In the genomic region with DNA sequence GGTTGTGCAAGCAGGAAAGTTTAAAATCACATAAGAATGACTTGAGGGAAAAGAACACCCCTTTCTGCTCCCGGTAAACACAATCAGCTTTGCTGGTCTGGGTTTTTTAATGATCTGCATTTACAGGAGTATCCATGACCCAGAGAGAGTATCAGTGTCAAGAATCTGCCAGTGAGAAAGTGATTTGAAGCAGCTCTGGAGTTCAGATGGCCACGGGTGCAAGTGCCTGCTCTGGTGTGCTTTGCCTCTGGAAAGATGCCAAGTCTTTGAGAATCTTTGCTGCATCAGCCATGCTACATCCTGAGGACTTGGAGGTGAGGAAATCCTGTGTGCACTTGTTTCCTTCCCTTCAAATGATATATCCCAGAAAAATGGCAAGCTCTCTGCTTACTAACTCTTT, we compare ENCODE assay signal across 11 cellular contexts. TPM values are rescaled to one million over a fixed set of nuclear protein-coding genes. Genes with fewer than 3 reads are reported as not detected.
A peak's percentile ranks its signal among the peaks of the same experiment; 100 is the strongest.
DNase-seq lines count a peak whose midpoint lies in the region; ATAC-seq and TF ChIP-seq lines count a peak whose summit lies in the region.
"Had no signal": no experiment of that assay in that cellular context is flagged by ENCODE, and none has a peak within 500 bp of the region (broad histone marks: within the 10 kb centered on the region; RNA-seq: fewer than 3 reads in every experiment).

No MANE protein-coding gene starts in this region.

- POLR2A ChIA-PET in activated CD4-positive, alpha-beta T cell treated with anti-CD3 and anti-CD28 coated beads for 36 hours (lab: Charles Lee): no interaction called here

- TF ChIP-seq CTCF in parathyroid adenoma (IDR thresholded peaks at IDR 0.05): no peak

- no peaks in the 10 kb centered on the region for H3K79me2 ChIP-seq in parathyroid adenoma

- no peaks in the 10 kb centered on the region for H3K27me3 ChIP-seq in effector memory CD4-positive, alpha-beta T cell (replicated peaks; ENCODE audit: control insufficient read depth, insufficient read depth, low read length, poor library complexity, severe bottlenecking)
- no peaks in the 10 kb centered on the region for H3K27me3 ChIP-seq in parathyroid adenoma (ENCODE audit: control insufficient read depth, insufficient read depth, low read length)

- H3K36me3 ChIP-seq in effector memory CD4-positive, alpha-beta T cell (ENCODE audit: control insufficient read depth, insufficient read depth, low read length): no peaks in the 10 kb centered on the region
- no peaks in the 10 kb centered on the region for H3K36me3 ChIP-seq in parathyroid adenoma (ENCODE audit: control insufficient read depth, insufficient read depth, low read length)

- H2AFZ ChIP-seq in parathyroid adenoma: peak overlapping the region; percentile 66

- H3K4me1 ChIP-seq in effector memory CD4-positive, alpha-beta T cell (ENCODE audit: control insufficient read depth, insufficient read depth, low read length, poor library complexity, severe bottlenecking): peaks cover 17% of the 10 kb centered on the region
- H3K4me1 ChIP-seq in parathyroid adenoma: peaks cover 20% of the 10 kb centered on the region

- H3K4me3 ChIP-seq in effector memory CD4-positive, alpha-beta T cell (ENCODE audit: insufficient read depth, low read depth, low read length, poor library complexity, severe bottlenecking): peak overlapping the region; percentile 30
- H3K4me3 ChIP-seq in parathyroid adenoma (ENCODE audit: low read depth, low read length): peak overlapping the region; percentile 28

- peak overlapping the region; percentile 61 for H3K4me2 ChIP-seq in parathyroid adenoma (ENCODE audit: low read length)

- no peaks in the 10 kb centered on the region for H3K9me3 ChIP-seq in effector memory CD4-positive, alpha-beta T cell (ENCODE audit: control insufficient read depth, low read length)
- no peaks in the 10 kb centered on the region for H3K9me3 ChIP-seq in parathyroid adenoma (ENCODE audit: control insufficient read depth, low read length)

- peak overlapping the region; percentile 7 for H3K27ac ChIP-seq in effector memory CD4-positive, alpha-beta T cell (ENCODE audit: insufficient read depth, low read length, poor library complexity, severe bottlenecking)
- H3K27ac ChIP-seq in parathyroid adenoma: peak overlapping the region; percentile 69

- peaks cover 14% of the 10 kb centered on the region for H3K4me1 Mint-ChIP-seq in activated CD4-positive, alpha-beta T cell treated with anti-CD3 and anti-CD28 coated beads for 36 hours

- CTCF ChIA-PET in activated CD4-positive, alpha-beta T cell treated with anti-CD3 and anti-CD28 coated beads for 36 hours (lab: Charles Lee): interaction anchor here (0.5 to 1.7 kb wide), 3 partner anchors 9 to 66 kb away, joined by 3 to 4 read pairs (median 3); no protein-coding TSS in a partner anchor

- peak overlapping the region; percentile 26 for H3K27ac Mint-ChIP-seq in activated CD4-positive, alpha-beta T cell treated with anti-CD3 and anti-CD28 coated beads for 36 hours
- H3K27ac Mint-ChIP-seq: dendritic cell treated with granulocyte-macrophage colony-stimulating factor and Interleukin-4, amounts not matched to agents 40 ng/mL and 50 ng/mL, for 4 days had no signal

- intact Hi-C loops in activated CD4-positive, alpha-beta T cell treated with anti-CD3 and anti-CD28 coated beads for 36 hours (cut with DNase I, micrococcal nuclease): no loop called here

- H3K9ac ChIP-seq in parathyroid adenoma: no peak overlapping the region

- H3K4me3 Mint-ChIP-seq in activated CD4-positive, alpha-beta T cell treated with anti-CD3 and anti-CD28 coated beads for 36 hours: no peak overlapping the region
- H3K4me3 Mint-ChIP-seq: dendritic cell treated with granulocyte-macrophage colony-stimulating factor and Interleukin-4, amounts not matched to agents 40 ng/mL and 50 ng/mL, for 4 days had no signal

- H3K36me3 Mint-ChIP-seq in activated CD4-positive, alpha-beta T cell treated with anti-CD3 and anti-CD28 coated beads for 36 hours (ENCODE audit: low read depth): no peaks in the 10 kb centered on the region

- DNase-seq in activated CD4-positive, alpha-beta T cell treated with anti-CD3 and anti-CD28 coated beads for 36 hours: no peak
- no peak for DNase-seq in activated CD4-positive, alpha-beta T cell treated with anti-CD3 and anti-CD28 coated beads, Interleukin-2, amount 50 U/mL, for 4 hours
- DNase-seq in NCI-H510A treated with DMSO at 0.1 percent for 48 hours (lab: John Stamatoyannopoulos, UW): peak; percentile 40
- no peak for DNase-seq in effector memory CD4-positive, alpha-beta T cell
- DNase-seq in amygdala (lab: John Stamatoyannopoulos, UW): no peak
- DNase-seq in stimulated activated CD4-positive, alpha-beta T cell treated with anti-CD3 and anti-CD28 coated beads, Interleukin-4, amount 100 ng/mL, for 4 hours: no peak
- DNase-seq in stimulated activated CD8-positive, alpha-beta memory T cell treated with anti-CD3 and anti-CD28 coated beads, Interleukin-4, amount 100 ng/mL, for 48 hours: no peak
- DNase-seq: H7, hypothalamus had no signal

- peak; percentile 17 for ATAC-seq in activated CD4-positive, alpha-beta T cell treated with anti-CD3 and anti-CD28 coated beads for 36 hours

- peaks cover 3% of the 10 kb centered on the region for H3K9me3 Mint-ChIP-seq in activated CD4-positive, alpha-beta T cell treated with anti-CD3 and anti-CD28 coated beads for 36 hours (ENCODE audit: low read depth)
- H3K9me3 Mint-ChIP-seq: dendritic cell treated with granulocyte-macrophage colony-stimulating factor and Interleukin-4, amounts not matched to agents 40 ng/mL and 50 ng/mL, for 4 days had no signal

- H3K27me3 Mint-ChIP-seq in activated CD4-positive, alpha-beta T cell treated with anti-CD3 and anti-CD28 coated beads for 36 hours: no peaks in the 10 kb centered on the region

RNA-seq across cellular contexts. Expression of gene MYSM1, which starts 18.6 kb away (rescaled TPM):
- 10 to 100 TPM; 31.8 to 33.2 TPM for total RNA-seq in activated CD4-positive, alpha-beta T cell treated with anti-CD3 and anti-CD28 coated beads for 36 hours
